In the genomic region with DNA sequence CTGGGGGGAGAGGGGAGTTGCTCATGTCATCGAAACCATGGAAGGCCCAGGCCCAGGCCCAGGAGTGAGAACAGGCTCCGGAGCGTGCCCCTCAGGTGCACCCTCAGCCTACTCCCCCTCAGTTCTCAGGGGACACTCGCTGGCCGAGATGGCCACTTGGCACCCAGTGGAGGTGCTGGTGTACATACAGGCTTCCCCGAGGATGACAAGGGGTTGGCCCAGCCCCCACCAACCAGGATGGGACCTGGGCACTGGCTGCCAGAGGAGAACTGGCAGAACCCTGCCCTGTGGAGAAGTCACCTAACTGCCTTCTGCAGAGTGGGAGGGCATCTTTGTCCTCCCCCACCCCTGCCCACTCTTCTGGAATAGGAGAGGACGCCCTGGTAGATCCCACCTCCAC, we compare ENCODE assay signal across 21 cellular contexts. TPM values are rescaled to one million over a fixed set of nuclear protein-coding genes. Genes with fewer than 3 reads are reported as not detected.
"Had no signal": no experiment of that assay in that cellular context is flagged by ENCODE, and none has a peak within 500 bp of the region (broad histone marks: within the 10 kb centered on the region; RNA-seq: fewer than 3 reads in every experiment).

No MANE protein-coding gene starts in this region.

- H3K36me3 Mint-ChIP-seq: naive thymus-derived CD8-positive, alpha-beta T cell; type B pancreatic cell had no signal

- H3K27ac ChIP-seq: colonic mucosa, heart left ventricle, neutrophil, psoas muscle, sigmoid colon, skin epidermis, suprapubic skin, thyroid gland had no signal

- H3K9me3 ChIP-seq: colonic mucosa, heart left ventricle, mucosa of descending colon, neutrophil, psoas muscle, sigmoid colon, suprapubic skin, thyroid gland had no signal

- ATAC-seq: mucosa of descending colon had no signal

- H3K9me3 Mint-ChIP-seq: naive thymus-derived CD8-positive, alpha-beta T cell; type B pancreatic cell had no signal

- DNase-seq: colonic mucosa; effector CD8-positive, alpha-beta T cell; heart left ventricle; kidney glomerular epithelial cell; mucosa of descending colon; psoas muscle; retina; sigmoid colon; stimulated activated naive CD4-positive, alpha-beta T cell treated with Interleukin-2 at 50 U/mL for 16 hours; thyroid gland had no signal

RNA-seq across cellular contexts. Expression of gene NKX2-2, which starts 9.5 kb away (rescaled TPM):
- total RNA-seq: dermis microvascular lymphatic vessel endothelial cell; esophagus mucosa; fibroblast of lung; glomerular endothelial cell; left lobe of liver; lower leg skin; naive thymus-derived CD8-positive, alpha-beta T cell; psoas muscle; sigmoid colon; suprapubic skin had no signal
